Comparison of ENCODE assay signal across 8 cellular contexts in genomic region chr20:51767867-51768758, GRCh38. TPM values are rescaled to one million over a fixed set of nuclear protein-coding genes. Genes with fewer than 3 reads are reported as not detected.
A peak's percentile ranks its signal among the peaks of the same experiment; 100 is the strongest.
DNase-seq lines count a peak whose midpoint lies in the region; ATAC-seq, FAIRE-seq and TF ChIP-seq lines count a peak whose summit lies in the region.

Gene ATP9A, minus strand, starts transcription at chr20:51768390. Its CDS starts 21 bp downstream, at chr20:51768369.

- CTCF ChIA-PET in MCF 10A (lab: Yijun Ruan, JAX): interaction anchor here (0.7 to 0.8 kb wide), 3 partner anchors 22 to 791 kb away, joined by 3 to 4 read pairs (median 4); no protein-coding TSS in a partner anchor

- no peaks in the 10 kb centered on the region for H3K36me3 Mint-ChIP-seq in MCF 10A (ENCODE audit: insufficient read depth, unreplicated experiment)

- H3K9me3 ChIP-seq in iPS-18a (ENCODE audit: control insufficient read depth, low read depth, low read length): no peaks in the 10 kb centered on the region

- H3K27ac Mint-ChIP-seq in MCF 10A (ENCODE audit: low read depth, unreplicated experiment): peak within 1 kb of the TSS; percentile 57

- no peaks in the 10 kb centered on the region for H3K9me3 Mint-ChIP-seq in MCF 10A (ENCODE audit: unreplicated experiment)

- H3K36me3 ChIP-seq in iPS-18a (ENCODE audit: control insufficient read depth, low read depth, low read length): no peaks in the 10 kb centered on the region

- no TSS peak for BruUV-seq in MCF 10A (replicated peaks; lab: Mats Ljungman, UMichigan)

- H3K27ac ChIP-seq in iPS-18a (ENCODE audit: low read length): no peak within 1 kb of the TSS

- no peaks in the 10 kb centered on the region for H3K4me1 ChIP-seq in iPS-18a (ENCODE audit: control insufficient read depth, low read depth, low read length)

- peak; percentile 43 for ATAC-seq in sciatic nerve
- ATAC-seq in GM21723 (IDR thresholded peaks at IDR 0.05; ENCODE audit: unreplicated experiment): no peak

- DNase-seq in Ammon's horn (ENCODE audit: low spot score): peak; percentile 28
- peak; percentile 51 for DNase-seq in HTR-8/SVneo (ENCODE audit: insufficient read length, low spot score)
- peak; percentile 22 for DNase-seq in MCF 10A (ENCODE audit: unreplicated experiment)
- no peak for DNase-seq in sciatic nerve (ENCODE audit: low spot score)
- no peak for DNase-seq in NCI-H187 treated with DMSO at 0.1 percent for 48 hours (lab: John Stamatoyannopoulos, UW)
- no peak for DNase-seq in GF-D8 (lab: John Stamatoyannopoulos, UW)

- FAIRE-seq in HTR-8/SVneo (lab: Jason Lieb, UNC): peak; percentile 54

- H3K4me3 ChIP-seq in iPS-18a (ENCODE audit: low read length): peak within 1 kb of the TSS; percentile 83

- peaks cover 6% of the 10 kb centered on the region for H3K4me1 Mint-ChIP-seq in MCF 10A (ENCODE audit: insufficient read depth, unreplicated experiment)

- TF ChIP-seq CTCF in MCF 10A (IDR thresholded peaks at IDR 0.05; ENCODE audit: unreplicated experiment): no peak

- H3K9ac ChIP-seq in iPS-18a (ENCODE audit: low read length): peak within 1 kb of the TSS; percentile 55

- intact Hi-C loops in MCF 10A (cut with micrococcal nuclease) (loop anchor here (2.0 to 10.0 kb wide), 2 partner anchors 15 to 133 kb away; no protein-coding TSS in a partner anchor), sciatic nerve (cut with DNase I) (no loop called here)

- H3K4me3 Mint-ChIP-seq in MCF 10A (ENCODE audit: unreplicated experiment): peak within 1 kb of the TSS; percentile 74

- H3K27me3 Mint-ChIP-seq in MCF 10A (ENCODE audit: insufficient read depth, unreplicated experiment): no peaks in the 10 kb centered on the region

- H3K27me3 ChIP-seq in iPS-18a (ENCODE audit: control insufficient read depth, insufficient read depth, low read length): no peaks in the 10 kb centered on the region

- POLR2A ChIA-PET in MCF 10A (lab: Yijun Ruan, JAX): interaction anchor here (0.8 to 2.1 kb wide), 6 partner anchors 12 to 289 kb away, joined by 3 to 10 read pairs (median 4); no protein-coding TSS in a partner anchor

RNA-seq across cellular contexts. Expression of gene ATP9A, which starts in this region (rescaled TPM):
- total RNA-seq in MCF 10A (2022): 7.3 and 16.4 TPM in 2 replicates
- total RNA-seq in sciatic nerve: 42.8 TPM

Comparison
In these comparisons a context has a peak if more than half of its experiments do, and no peak if none do; other contexts are left out.
1. DNase-seq: peak in Ammon's horn (single experiment), HTR-8/SVneo (single experiment) and MCF 10A (single experiment); none in sciatic nerve (single experiment), NCI-H187 treated with DMSO at 0.1 percent for 48 hours (single experiment) and GF-D8 (single experiment).